ENCODE assay signal across 1 cellular context in genomic region chr11:65412271-65413076, GRCh38.
TF ChIP-seq lines count a peak whose summit lies in the region.

No MANE protein-coding gene starts in this region.

TF ChIP-seq in HepG2, 621 proteins besides CTCF, POLR2A, EP300 and RAD21:
- TF ChIP-seq ZNF790 (CRISPR knock-in tag; IDR thresholded peaks at IDR 0.05; ENCODE audit: borderline replicate concordance) = no peak
- no peak for TF ChIP-seq TP53 (CRISPR knock-in tag; conservative IDR thresholded peaks at IDR 0.05)
